ENCODE assay signal across 34 cellular contexts in genomic region chr10:2604891-2605290, GRCh38.
"Had no signal": no experiment of that assay in that cellular context is flagged by ENCODE, and none has a peak within 500 bp of the region (broad histone marks: within the 10 kb centered on the region; RNA-seq: fewer than 3 reads in every experiment).

No MANE protein-coding gene starts in this region.

- H3K27me3 ChIP-seq: adrenal gland, ascending aorta, body of pancreas, brain microvascular endothelial cell, breast epithelium, cardiac muscle cell had no signal

- H3K27ac ChIP-seq: adrenal gland, ascending aorta, body of pancreas, brain microvascular endothelial cell, breast epithelium, cardiac muscle cell had no signal

- H3K9me3 ChIP-seq: adrenal gland, ascending aorta, body of pancreas, breast epithelium had no signal

- DNase-seq: activated effector memory CD4-positive, alpha-beta T cell treated with anti-CD3 and anti-CD28 coated beads, Interleukin-2, amount 50 U/mL, for 16 hours; activated effector memory CD4-positive, alpha-beta T cell treated with Interleukin-2 at 50 U/mL for 16 hours; activated gamma-delta T cell; activated gamma-delta T cell treated with Interleukin-2 at 50 U/mL for 16 hours; activated naive CD4-positive, alpha-beta T cell; activated naive CD4-positive, alpha-beta T cell treated with anti-CD3 and anti-CD28 coated beads for 36 hours; activated naive CD4-positive, alpha-beta T cell treated with anti-CD3 and anti-CD28 coated beads, Interleukin-2, amount 10 ng/mL, durations not matched to agents 7 days and 5 days; activated naive CD4-positive, alpha-beta T cell treated with anti-CD3 and anti-CD28 coated beads, Interleukin-2, amount 50 U/mL, for 16 hours; activated naive CD4-positive, alpha-beta T cell treated with Interleukin-2 at 50 U/mL for 16 hours; activated naive CD8-positive, alpha-beta T cell treated with anti-CD3 and anti-CD28 coated beads for 36 hours; activated naive CD8-positive, alpha-beta T cell treated with anti-CD3 and anti-CD28 coated beads, Interleukin-2, amount 10 ng/mL, durations not matched to agents 7 days and 5 days; activated naive CD8-positive, alpha-beta T cell treated with anti-CD3 and anti-CD28 coated beads, Interleukin-2, amount 50 U/mL, for 24 hours; activated T-cell treated with anti-CD3 and anti-CD28 coated beads, Interleukin-2, amount 50 U/mL, for 1 hour; activated T-cell treated with anti-CD3 and anti-CD28 coated beads, Interleukin-2, amount 50 U/mL, for 24 hours; activated T-cell treated with anti-CD3 and anti-CD28 coated beads, Interleukin-2, amount 50 U/mL, for 4 hours; activated T-cell treated with anti-CD3 and anti-CD28 coated beads, Interleukin-2, amount 50 U/mL, for 48 hours; activated T-cell treated with anti-CD3 and anti-CD28 coated beads, Interleukin-2, amount 50 U/mL, for 72 hours; adrenal gland; amniotic stem cell; amygdala; anterior cingulate cortex; aorta; body of pancreas; brain microvascular endothelial cell; caudate nucleus; central memory CD4-positive, alpha-beta T cell; cerebellar nuclear complex had no signal

- H3K4me1 ChIP-seq: adrenal gland, ascending aorta, body of pancreas, breast epithelium had no signal

- FAIRE-seq: astrocyte, bronchial epithelial cell had no signal

- H3K36me3 ChIP-seq: adrenal gland, ascending aorta, brain microvascular endothelial cell, breast epithelium, cardiac muscle cell had no signal

- H3K4me3 ChIP-seq: adrenal gland, ascending aorta, body of pancreas, breast epithelium, cardiac muscle cell had no signal

- ATAC-seq: activated naive CD4-positive, alpha-beta T cell treated with anti-CD3 and anti-CD28 coated beads, Interleukin-2, amount 50 U/mL, for 72 hours; activated naive CD8-positive, alpha-beta T cell treated with anti-CD3 and anti-CD28 coated beads, Interleukin-2, amount 50 U/mL, for 24 hours; activated T-cell treated with anti-CD3 and anti-CD28 coated beads, Interleukin-2, amount 50 U/mL, for 4 hours; activated T-cell treated with anti-CD3 and anti-CD28 coated beads, Interleukin-2, amount 50 U/mL, for 72 hours; activated T-helper 17 cell treated with anti-CD3 and anti-CD28 coated beads, Interleukin-2, amount 50 U/mL, for 72 hours; body of pancreas had no signal
